In genomic region chr1:220879509-220880366, GRCh38 we compare ENCODE assay signal across 8 cellular contexts. TPM values are rescaled to one million over a fixed set of nuclear protein-coding genes. Genes with fewer than 3 reads are reported as not detected.
A peak's percentile ranks its signal among the peaks of the same experiment; 100 is the strongest.
DNase-seq lines count a peak whose midpoint lies in the region; ATAC-seq, FAIRE-seq and TF ChIP-seq lines count a peak whose summit lies in the region.

No MANE protein-coding gene starts in this region.

- peaks cover 22% of the 10 kb centered on the region for H3K4me1 ChIP-seq in HUES64 (ENCODE audit: insufficient read depth, low read length)
- H3K4me1 ChIP-seq in pancreas, result peaks cover 0 to 8% (median 4%) of the 10 kb centered on the region in 3 donors

- no peak overlapping the region for H3K9ac ChIP-seq in HUES64 (ENCODE audit: low read depth, low read length)

- peak; percentile 73 for DNase-seq in DMS53 (lab: John Stamatoyannopoulos, UW)
- no peak for DNase-seq in DMS53 treated with DMSO at 0.1 percent for 48 hours (lab: John Stamatoyannopoulos, UW; ENCODE audit: unreplicated experiment)
- DNase-seq in activated CD4-positive, alpha-beta memory T cell treated with anti-CD3 and anti-CD28 coated beads, Interleukin-2, amount 10 ng/mL, durations not matched to agents 7 days and 5 days, result no peak
- DNase-seq in Right ventricle myocardium superior, result peak; percentile 82
- DNase-seq in pancreas, result peak in 5 of 6 donors; percentile 29 to 80 (median 46)
- no peak for DNase-seq in activated gamma-delta T cell treated with Interleukin-2 at 50 U/mL for 16 hours

- peaks cover 9% of the 10 kb centered on the region for H3K36me3 Mint-ChIP-seq in activated CD4-positive, alpha-beta memory T cell treated with anti-CD3 and anti-CD28 coated beads, Interleukin-2, amount 10 ng/mL, durations not matched to agents 7 days and 5 days (ENCODE audit: low read depth)

- no peak overlapping the region for H3K27ac Mint-ChIP-seq in activated CD4-positive, alpha-beta memory T cell treated with anti-CD3 and anti-CD28 coated beads, Interleukin-2, amount 10 ng/mL, durations not matched to agents 7 days and 5 days

- peaks cover 78% of the 10 kb centered on the region for H3K27me3 Mint-ChIP-seq in activated CD4-positive, alpha-beta memory T cell treated with anti-CD3 and anti-CD28 coated beads, Interleukin-2, amount 10 ng/mL, durations not matched to agents 7 days and 5 days

- H3K4me1 Mint-ChIP-seq in activated CD4-positive, alpha-beta memory T cell treated with anti-CD3 and anti-CD28 coated beads, Interleukin-2, amount 10 ng/mL, durations not matched to agents 7 days and 5 days, result peaks cover 39% of the 10 kb centered on the region

- POLR2A ChIA-PET in activated CD4-positive, alpha-beta memory T cell treated with anti-CD3 and anti-CD28 coated beads, Interleukin-2, amount 10 ng/mL, durations not matched to agents 7 days and 5 days (lab: Charles Lee), result no interaction called here

- H3K27me3 ChIP-seq in HUES64 (ENCODE audit: insufficient read depth, low read length) (peaks cover 100% of the 10 kb centered on the region), pancreas (no peaks in the 10 kb centered on the region)

- H3K36me3 ChIP-seq in HUES64 (ENCODE audit: insufficient read depth, low read length), result no peaks in the 10 kb centered on the region
- H3K36me3 ChIP-seq in pancreas, result no peaks in the 10 kb centered on the region

- peak overlapping the region; percentile 71 for H3K4me3 Mint-ChIP-seq in activated CD4-positive, alpha-beta memory T cell treated with anti-CD3 and anti-CD28 coated beads, Interleukin-2, amount 10 ng/mL, durations not matched to agents 7 days and 5 days

- TF ChIP-seq CTCF in pancreas (IDR thresholded peaks at IDR 0.05), result no peak

- intact Hi-C loops in Right ventricle myocardium superior (cut with DNase I) (loop anchor here (10.0 kb wide), 1 partner anchor 395 kb away; no protein-coding TSS in a partner anchor), pancreas (cut with DNase I) (loop anchor here in 1 of 3 donors (10.0 kb wide), 2 partner anchors 325 to 555 kb away; no protein-coding TSS in a partner anchor)

- H3K4me3 ChIP-seq in HUES64 (ENCODE audit: low read length), result peak overlapping the region; percentile 51
- peak overlapping the region; percentile 64 to 80 (median 72) for H3K4me3 ChIP-seq in pancreas

- H3K27ac ChIP-seq in HUES64 (ENCODE audit: low read depth, low read length), result no peak overlapping the region
- peak overlapping the region; percentile 48 to 85 (median 74) for H3K27ac ChIP-seq in pancreas

- FAIRE-seq in pancreas (lab: Jason Lieb, UNC), result no peak

- ATAC-seq in GM19455 (IDR thresholded peaks at IDR 0.05; ENCODE audit: unreplicated experiment) (peak; percentile 51), Right ventricle myocardium superior (ENCODE audit: poor library complexity) (peak; percentile 73), pancreas (peak; percentile 67 to 79 (median 72))

- CTCF ChIA-PET in activated CD4-positive, alpha-beta memory T cell treated with anti-CD3 and anti-CD28 coated beads, Interleukin-2, amount 10 ng/mL, durations not matched to agents 7 days and 5 days (lab: Charles Lee), result interaction anchor here (0.5 to 0.7 kb wide), 2 partner anchors 78 to 327 kb away, joined by 3 read pairs; no protein-coding TSS in a partner anchor

- no peaks in the 10 kb centered on the region for H3K9me3 Mint-ChIP-seq in activated CD4-positive, alpha-beta memory T cell treated with anti-CD3 and anti-CD28 coated beads, Interleukin-2, amount 10 ng/mL, durations not matched to agents 7 days and 5 days

- under 1% methylated on average over 94 of the region's 94 CpGs for WGBS in HUES64
- WGBS in pancreas, 2 donors, result 1 to 2% methylated on average over 83 to 94 of the region's 94 CpGs

- no peaks in the 10 kb centered on the region for H3K9me3 ChIP-seq in HUES64 (ENCODE audit: insufficient read depth, low read depth, low read length)
- H3K9me3 ChIP-seq in pancreas, result no peaks in the 10 kb centered on the region

RNA-seq across cellular contexts. Expression of gene HLX, which starts 0.5 kb away (rescaled TPM):
- 0.55 TPM for polyA plus RNA-seq in HUES64 (2013, experiment 1 of 2)
- 0.70 TPM for polyA plus RNA-seq in HUES64 (2013, experiment 2 of 2)
- total RNA-seq in activated CD4-positive, alpha-beta memory T cell treated with anti-CD3 and anti-CD28 coated beads, Interleukin-2, amount 10 ng/mL, durations not matched to agents 7 days and 5 days, result under 1 TPM; 0.20 to 0.33 TPM
- total RNA-seq in Right ventricle myocardium superior, result 5.6 TPM
- total RNA-seq in pancreas, result 1 to 10 TPM in 4 of 6 donors, under 1 TPM in 2; 0.74 to 3.8 (median 1.9) TPM
- 1 to 10 TPM; 3.0 to 5.9 TPM for polyA plus RNA-seq in pancreas

Comparison
In these comparisons a context has a peak if more than half of its experiments do, and no peak if none do; other contexts are left out.
1. DNase-seq: peak in DMS53 (single experiment), Right ventricle myocardium superior (single experiment) and pancreas (5 of 6); none in DMS53 treated with DMSO at 0.1 percent for 48 hours (single experiment), activated CD4-positive, alpha-beta memory T cell treated with anti-CD3 and anti-CD28 coated beads, Interleukin-2, amount 10 ng/mL, durations not matched to agents 7 days and 5 days (single experiment) and activated gamma-delta T cell treated with Interleukin-2 at 50 U/mL for 16 hours (single experiment).
2. Peak in every context shown above with its lines, with median percentiles within 50 percentile points of each other: ATAC-seq.